12 cellular contexts compared by ENCODE assay signal in genomic region chr5:169763437-169764301, GRCh38.
DNase-seq lines count a peak whose midpoint lies in the region; ATAC-seq and TF ChIP-seq lines count a peak whose summit lies in the region.
"Had no signal": no experiment of that assay in that cellular context is flagged by ENCODE, and none has a peak within 500 bp of the region (broad histone marks: within the 10 kb centered on the region; RNA-seq: fewer than 3 reads in every experiment).

No MANE protein-coding gene starts in this region.

- no peak overlapping the region for H3K4me3 ChIP-seq in cardiac muscle cell
- H3K4me3 ChIP-seq: thyroid gland had no signal

- no peak for TF ChIP-seq CTCF in cardiac muscle cell (IDR thresholded peaks at IDR 0.05; ENCODE audit: low read depth, low read length)
- no peak for TF ChIP-seq CTCF in chondrocyte (IDR thresholded peaks at IDR 0.05)

- H3K9me3 Mint-ChIP-seq in chondrocyte (ENCODE audit: low read depth), result peaks cover 5% of the 10 kb centered on the region

- H3K9me3 ChIP-seq in cardiac muscle cell (ENCODE audit: low read depth), result no peaks in the 10 kb centered on the region
- H3K9me3 ChIP-seq: thyroid gland had no signal

- no peak overlapping the region for H3K27ac Mint-ChIP-seq in chondrocyte (ENCODE audit: unreplicated experiment)
- H3K27ac Mint-ChIP-seq: T-helper 17 cell had no signal

- peak in 1 of 2 donors; percentile 22 for DNase-seq in cardiac muscle cell (ENCODE audit: low read depth in 1 of 2, low spot score in 1 of 2)
- no peak for DNase-seq in activated effector memory CD4-positive, alpha-beta T cell treated with anti-CD3 and anti-CD28 coated beads, Interleukin-2, amount 50 U/mL, for 16 hours
- DNase-seq in chondrocyte (ENCODE audit: low spot score), result no peak
- no peak for DNase-seq in stimulated activated CD8-positive, alpha-beta memory T cell treated with anti-CD3 and anti-CD28 coated beads, Interleukin-4, amount 100 ng/mL, for 48 hours
- DNase-seq in stimulated activated CD4-positive, alpha-beta T cell treated with anti-CD3 and anti-CD28 coated beads, Interleukin-2, amount 100 ng/mL, for 48 hours, result no peak
- DNase-seq: activated naive CD4-positive, alpha-beta T cell; DMS79; T-helper 17 cell; thyroid gland had no signal

- peaks cover 27% of the 10 kb centered on the region for H3K4me1 ChIP-seq in cardiac muscle cell (ENCODE audit: low read depth)

- H3K4me1 Mint-ChIP-seq in chondrocyte (ENCODE audit: low read depth), result peaks cover 12% of the 10 kb centered on the region

- no peak overlapping the region for H3K4me3 Mint-ChIP-seq in chondrocyte (ENCODE audit: unreplicated experiment)
- H3K4me3 Mint-ChIP-seq: T-helper 17 cell had no signal

- H3K36me3 ChIP-seq in cardiac muscle cell, result no peaks in the 10 kb centered on the region
- H3K36me3 ChIP-seq: thyroid gland had no signal

- no peaks in the 10 kb centered on the region for H3K27me3 Mint-ChIP-seq in chondrocyte (ENCODE audit: low read depth)
- H3K27me3 Mint-ChIP-seq: T-helper 17 cell had no signal

- peak; percentile 78 for ATAC-seq in GM18520 (IDR thresholded peaks at IDR 0.05; ENCODE audit: unreplicated experiment)
- ATAC-seq in GM21447 (IDR thresholded peaks at IDR 0.05; ENCODE audit: unreplicated experiment), result peak; percentile 81
- peak; percentile 88 for ATAC-seq in HG03196 (IDR thresholded peaks at IDR 0.05; ENCODE audit: unreplicated experiment)
- ATAC-seq: T-helper 17 cell had no signal

- peak overlapping the region; percentile 12 for H3K27ac ChIP-seq in cardiac muscle cell
- H3K27ac ChIP-seq: thyroid gland had no signal

- H3K27me3 ChIP-seq in cardiac muscle cell, result no peaks in the 10 kb centered on the region
- H3K27me3 ChIP-seq: thyroid gland had no signal

- peaks cover 2% of the 10 kb centered on the region for H3K36me3 Mint-ChIP-seq in chondrocyte (ENCODE audit: low read depth)
